8 cellular contexts compared by ENCODE assay signal in the genomic region with DNA sequence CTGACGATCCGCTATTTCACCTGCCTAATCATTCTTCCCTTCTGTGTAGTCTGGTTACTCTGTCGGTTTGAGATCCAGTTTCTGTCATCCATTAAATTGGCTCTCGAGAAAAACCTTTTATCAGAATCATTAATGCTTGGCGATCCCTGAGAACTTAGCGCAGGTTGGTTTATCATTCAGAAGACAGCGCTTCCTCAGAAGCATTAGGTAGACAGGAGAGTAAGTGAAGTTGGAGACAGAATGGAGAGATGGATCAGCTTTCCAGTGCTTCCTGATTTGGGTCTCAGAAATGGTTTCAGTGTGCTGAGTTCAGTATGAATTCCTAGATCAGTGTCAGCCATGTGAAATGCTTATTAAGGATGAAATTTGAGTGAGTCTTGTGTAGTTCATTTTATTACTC.
DNase-seq lines count a peak whose midpoint lies in the region; ATAC-seq and TF ChIP-seq lines count a peak whose summit lies in the region.

No MANE protein-coding gene starts in this region.

- H3K27ac ChIP-seq in C4-2B, result peak overlapping the region; percentile 99; the same call in 1 of the 2 replicates
- peak overlapping the region; percentile 100 for H3K27ac ChIP-seq in WERI-Rb-1

- no peaks in the 10 kb centered on the region for H3K4me1 ChIP-seq in iPS-15b (ENCODE audit: control insufficient read depth, insufficient read depth, low read length)

- peaks cover 42% of the 10 kb centered on the region for H3K4me1 Mint-ChIP-seq in stimulated activated memory B cell treated with anti-CD40 and anti-IgM and Interleukin-4, amounts not matched to agents 10 μg/mL and 1 μg/mL and 100 μg/mL, for 72 hours

- no peak for TF ChIP-seq CTCF in C4-2B (conservative IDR thresholded peaks at IDR 0.05)
- TF ChIP-seq CTCF in HFF-Myc (IDR thresholded peaks at IDR 0.05; ENCODE audit: low read depth, low read length, missing control alignments), result no peak
- TF ChIP-seq CTCF in WERI-Rb-1 (IDR thresholded peaks at IDR 0.05; ENCODE audit: low read depth, low read length), result no peak

- H3K36me3 ChIP-seq in WERI-Rb-1 (peaks cover 51% of the 10 kb centered on the region), iPS-15b (ENCODE audit: control insufficient read depth, insufficient read depth, low read length) (no peaks in the 10 kb centered on the region)

- H3K36me3 Mint-ChIP-seq in stimulated activated memory B cell treated with anti-CD40 and anti-IgM and Interleukin-4, amounts not matched to agents 10 μg/mL and 1 μg/mL and 100 μg/mL, for 72 hours, result peaks cover 19% of the 10 kb centered on the region

- peaks cover 3% of the 10 kb centered on the region for H3K9me3 Mint-ChIP-seq in stimulated activated memory B cell treated with anti-CD40 and anti-IgM and Interleukin-4, amounts not matched to agents 10 μg/mL and 1 μg/mL and 100 μg/mL, for 72 hours

- no peaks in the 10 kb centered on the region for H3K9me3 ChIP-seq in WERI-Rb-1 (ENCODE audit: severe bottlenecking)
- no peaks in the 10 kb centered on the region for H3K9me3 ChIP-seq in iPS-15b (ENCODE audit: control insufficient read depth, insufficient read depth, low read length)

- H3K27ac Mint-ChIP-seq in stimulated activated memory B cell treated with anti-CD40 and anti-IgM and Interleukin-4, amounts not matched to agents 10 μg/mL and 1 μg/mL and 100 μg/mL, for 72 hours, result peak overlapping the region; percentile 98

- DNase-seq in HFF-Myc (ENCODE audit: extremely low read depth, low read depth) (no peak), WERI-Rb-1 (no peak), NCI-H1930 (lab: John Stamatoyannopoulos, UW) (no peak)
- no peak for DNase-seq in activated CD8-positive, alpha-beta memory T cell treated with anti-CD3 and anti-CD28 coated beads, Interleukin-2, amount 50 U/mL, for 4 hours
- DNase-seq in stimulated activated CD4-positive, alpha-beta T cell treated with anti-CD3 and anti-CD28 coated beads, Interleukin-2, amount 100 ng/mL, for 24 hours, result no peak

- no peaks in the 10 kb centered on the region for H3K27me3 ChIP-seq in WERI-Rb-1 (ENCODE audit: insufficient read depth, low read depth, severe bottlenecking)
- no peaks in the 10 kb centered on the region for H3K27me3 ChIP-seq in iPS-15b (ENCODE audit: control insufficient read depth, insufficient read depth, low read length)

- H3K4me3 ChIP-seq in HFF-Myc (replicated peaks; ENCODE audit: low read depth, low read length) (peak overlapping the region; percentile 85), WERI-Rb-1 (ENCODE audit: low read depth, low read length) (peak overlapping the region; percentile 93), iPS-15b (ENCODE audit: low read depth, low read length) (peak overlapping the region; percentile 75)

- ATAC-seq in stimulated activated memory B cell treated with anti-CD40 and anti-IgM and Interleukin-4, amounts not matched to agents 10 μg/mL and 1 μg/mL and 100 μg/mL, for 72 hours, result no peak

- peak overlapping the region; percentile 99 for H3K9ac ChIP-seq in iPS-15b (ENCODE audit: low read depth, low read length)

- peak overlapping the region; percentile 95 for H3K4me3 Mint-ChIP-seq in stimulated activated memory B cell treated with anti-CD40 and anti-IgM and Interleukin-4, amounts not matched to agents 10 μg/mL and 1 μg/mL and 100 μg/mL, for 72 hours

- H3K27me3 Mint-ChIP-seq in stimulated activated memory B cell treated with anti-CD40 and anti-IgM and Interleukin-4, amounts not matched to agents 10 μg/mL and 1 μg/mL and 100 μg/mL, for 72 hours, result no peaks in the 10 kb centered on the region
